24 cellular contexts compared by ENCODE assay signal in the genomic region with DNA sequence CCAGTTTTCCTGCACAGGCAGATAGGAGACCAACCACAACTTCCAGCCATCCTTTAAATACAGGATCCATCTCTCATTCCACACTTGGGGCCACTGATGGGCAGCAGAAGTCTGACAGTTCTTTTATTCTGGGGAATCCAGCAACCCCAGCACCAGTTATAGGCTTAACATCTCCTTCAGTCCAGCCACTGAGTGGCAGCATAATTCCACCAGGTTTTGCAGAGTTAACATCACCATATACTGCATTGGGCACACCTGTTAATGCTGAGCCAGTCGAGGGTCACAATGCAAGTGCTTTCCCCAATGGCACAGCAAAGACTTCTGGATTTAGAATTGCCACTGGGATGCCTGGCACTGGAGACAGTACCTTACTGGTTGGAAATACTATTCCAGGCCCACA. TPM values are rescaled to one million over a fixed set of nuclear protein-coding genes. Genes with fewer than 3 reads are reported as not detected.
DNase-seq lines count a peak whose midpoint lies in the region; FAIRE-seq and TF ChIP-seq lines count a peak whose summit lies in the region.
"Had no signal": no experiment of that assay in that cellular context is flagged by ENCODE, and none has a peak within 500 bp of the region (broad histone marks: within the 10 kb centered on the region; RNA-seq: fewer than 3 reads in every experiment).

No MANE protein-coding gene starts in this region.

- no peak for TF ChIP-seq CTCF in mammary epithelial cell (conservative IDR thresholded peaks at IDR 0.05 in 1 of 2, IDR thresholded peaks at IDR 0.05 in 1 of 2; ENCODE audit: extremely low read depth in 1 of 2, insufficient read depth in 1 of 2, low read depth in 1 of 2, low read length in 2 of 2)
- peak; percentile 71 for TF ChIP-seq CTCF in Loucy (conservative IDR thresholded peaks at IDR 0.05; ENCODE audit: low read length)
- peak in 2 of 3 experiments; percentile 30 to 40; a peak in 2 of 4 replicates for TF ChIP-seq CTCF in H1 (IDR thresholded peaks at IDR 0.05; ENCODE audit: control extremely low read depth in 1 of 3, insufficient read depth in 1 of 3, low read depth in 1 of 3, low read length in 3 of 3)
- TF ChIP-seq CTCF in transverse colon (IDR thresholded peaks at IDR 0.05): no peak

- 33% methylated on average over 1 of the region's 1 CpG for WGBS in mammary epithelial cell (ENCODE audit: low coverage, missing lambda C conversion rate)
- WGBS in H1 (ENCODE audit: extremely low coverage in 1 of 2, insufficient coverage in 1 of 2, insufficient read length in 1 of 2, insufficient replicate concordance in 2 of 2, low coverage in 1 of 2, low lambda C conversion rate in 2 of 2, missing lambda C conversion rate in 1 of 2), 2 experiments: 81% methylated on average over 1 of the region's 1 CpG; no CpG with 5 or more reads in 1 of the 2 experiments
- WGBS in transverse colon (ENCODE audit: low coverage in 1 of 2), 2 donors: 17% methylated on average over 1 of the region's 1 CpG; no CpG with 5 or more reads in 1 of the 2 donors

- DNase-seq in T47D (ENCODE audit: low read depth in 1 of 2, low spot score in 1 of 2) (peak; percentile 58 to 78), mammary epithelial cell (no peak), H1 (ENCODE audit: low read depth in 1 of 2, low spot score in 2 of 2) (no peak), NCI-H524 treated with DMSO at 0.1 percent for 48 hours (lab: John Stamatoyannopoulos, UW) (no peak), transverse colon (no peak)
- no peak for DNase-seq in stimulated activated CD4-positive, alpha-beta T cell treated with anti-CD3 and anti-CD28 coated beads, Interleukin-1b, Interleukin-23, amount 100 ng/mL, for 48 hours
- DNase-seq in activated T-cell treated with anti-CD3 and anti-CD28 coated beads, Interleukin-2, amount 50 U/mL, for 24 hours: no peak
- DNase-seq: CD8-positive, alpha-beta memory T cell; IMR-90; Karpas-422; MV-4-11; NCI-H187; NCI-H2227 treated with DMSO at 0.1 percent for 48 hours; NCI-H510A treated with DMSO at 0.1 percent for 48 hours; Right ventricle myocardium superior had no signal

- H3K36me3 Mint-ChIP-seq in activated T-cell treated with anti-CD3 and anti-CD28 coated beads, Interleukin-2, amount 50 U/mL, for 24 hours (ENCODE audit: low read depth): no peaks in the 10 kb centered on the region
- H3K36me3 Mint-ChIP-seq: CD8-positive, alpha-beta memory T cell had no signal

- H3K27me3 ChIP-seq in mammary epithelial cell (ENCODE audit: insufficient read depth, low read length): no peaks in the 10 kb centered on the region
- H3K27me3 ChIP-seq in Loucy (ENCODE audit: insufficient read depth, low read length, poor library complexity, severe bottlenecking): no peaks in the 10 kb centered on the region
- no peaks in the 10 kb centered on the region for H3K27me3 ChIP-seq in H1 (replicated peaks in 1 of 4; ENCODE audit: control insufficient read depth in 3 of 4, extremely low read depth in 1 of 4, insufficient read depth in 3 of 4, low read length in 3 of 4)
- H3K27me3 ChIP-seq in transverse colon: no peaks in the 10 kb centered on the region
- H3K27me3 ChIP-seq: BLaER1 had no signal

- no peak overlapping the region for H3K4me2 ChIP-seq in mammary epithelial cell (ENCODE audit: insufficient read depth, low read depth, low read length)
- no peak overlapping the region for H3K4me2 ChIP-seq in Loucy (ENCODE audit: low read depth, low read length, poor library complexity, severe bottlenecking)
- no peak overlapping the region for H3K4me2 ChIP-seq in H1 (ENCODE audit: insufficient read depth in 1 of 2, low read depth in 2 of 2, low read length in 2 of 2)
- H3K4me2 ChIP-seq: BLaER1 had no signal

- dilution Hi-C loops in mammary epithelial cell (cut with HindIII; ENCODE audit: low sequenced_read_pairs): no loop called here

- H4K5ac ChIP-seq in H1 (ENCODE audit: insufficient read length, low read depth, low read length): no peak overlapping the region

- H2AFZ ChIP-seq in mammary epithelial cell (ENCODE audit: low read depth, low read length): no peak overlapping the region
- no peak overlapping the region for H2AFZ ChIP-seq in Loucy (ENCODE audit: low read length)
- no peak overlapping the region for H2AFZ ChIP-seq in H1 (ENCODE audit: low read length)

- BruUV-seq in mammary epithelial cell (replicated peaks; lab: Mats Ljungman, UMichigan): no TSS peak

- H3K9me2 ChIP-seq in Loucy (replicated peaks; ENCODE audit: low read depth, low read length): no peaks in the 10 kb centered on the region

- H3K4me1 ChIP-seq in mammary epithelial cell (ENCODE audit: insufficient read depth, low read length) (no peaks in the 10 kb centered on the region), Loucy (ENCODE audit: insufficient read depth, low read length, poor library complexity, severe bottlenecking) (peaks cover 13% of the 10 kb centered on the region), H1 (replicated peaks in 1 of 4; ENCODE audit: control insufficient read depth in 3 of 4, insufficient read depth in 4 of 4, low read length in 3 of 4) (no peaks in the 10 kb centered on the region), transverse colon (no peaks in the 10 kb centered on the region)
- H3K4me1 ChIP-seq: BLaER1 had no signal

- H3K9me3 ChIP-seq in mammary epithelial cell (replicated peaks; ENCODE audit: insufficient read depth, low read length) (peaks cover 55% of the 10 kb centered on the region), Loucy (ENCODE audit: insufficient read depth, low read depth, low read length) (no peaks in the 10 kb centered on the region), H1 (ENCODE audit: insufficient read depth in 2 of 2, low read depth in 1 of 2, low read length in 1 of 2) (peaks cover 7 to 40% of the 10 kb centered on the region in 2 experiments; a peak in 2 of 4 replicates), transverse colon (no peaks in the 10 kb centered on the region)

- H3K27me3 Mint-ChIP-seq in activated T-cell treated with anti-CD3 and anti-CD28 coated beads, Interleukin-2, amount 50 U/mL, for 24 hours: no peaks in the 10 kb centered on the region

- TF ChIP-seq EP300 in H1 (IDR thresholded peaks at IDR 0.05; ENCODE audit: borderline replicate concordance in 1 of 2, low read depth in 2 of 2, low read length in 2 of 2) (no peak), transverse colon (IDR thresholded peaks at IDR 0.05; ENCODE audit: low read depth) (no peak)

- H2BK12ac ChIP-seq in H1 (ENCODE audit: low read depth, low read length): no peak overlapping the region

- H3K18ac ChIP-seq in H1 (ENCODE audit: extremely low read depth, low read length): no peak overlapping the region

- CTCF ChIA-PET in mammary epithelial cell (lab: Charles Lee; ENCODE audit: low non-redundant PET) (no interaction called here), H1 (lab: Charles Lee; ENCODE audit: partially characterized antibody) (no interaction called here)

- intact Hi-C loops in mammary epithelial cell (cut with micrococcal nuclease) (no loop called here), transverse colon (cut with DNase I; ENCODE audit: low total_unique reads) (no loop called here)

- POLR2A ChIA-PET in H1 (lab: Charles Lee; ENCODE audit: partially characterized antibody): no interaction called here

- H3K56ac ChIP-seq in H1 (replicated peaks; ENCODE audit: insufficient read length, low read depth, low read length): no peak overlapping the region

- H3K27ac ChIP-seq in mammary epithelial cell (ENCODE audit: insufficient read depth, low read depth, low read length) (no peak overlapping the region), H1 (ENCODE audit: low read depth, low read length) (no peak overlapping the region), transverse colon (no peak overlapping the region)
- H3K27ac ChIP-seq: BLaER1 had no signal

- H3K9ac ChIP-seq in mammary epithelial cell (ENCODE audit: insufficient read depth, low read length): no peak overlapping the region
- H3K9ac ChIP-seq in Loucy (ENCODE audit: low read depth, low read length, poor library complexity, severe bottlenecking): no peak overlapping the region
- H3K9ac ChIP-seq in H1 (replicated peaks in 1 of 4; ENCODE audit: extremely low read depth in 1 of 4, low read depth in 3 of 4, low read length in 3 of 4): no peak overlapping the region
- H3K9ac ChIP-seq: BLaER1 had no signal

- H4K91ac ChIP-seq in H1 (replicated peaks; ENCODE audit: insufficient read length, low read length): no peak overlapping the region

- H3K23ac ChIP-seq in H1 (ENCODE audit: insufficient read length): no peak overlapping the region

- H2AK5ac ChIP-seq in H1 (ENCODE audit: low read depth, low read length): no peak overlapping the region

- TF ChIP-seq POLR2A in H1 (IDR thresholded peaks at IDR 0.05; ENCODE audit: control extremely low read depth in 1 of 2, low read depth in 2 of 2, low read length in 2 of 2) (no peak), transverse colon (IDR thresholded peaks at IDR 0.05) (no peak)

- H2BK20ac ChIP-seq in H1 (ENCODE audit: low read length): no peak overlapping the region

- H4K20me1 ChIP-seq in mammary epithelial cell (ENCODE audit: insufficient read depth, low read length) (no peaks in the 10 kb centered on the region), Loucy (ENCODE audit: insufficient read depth, low read length, poor library complexity, severe bottlenecking) (no peaks in the 10 kb centered on the region), H1 (replicated peaks in 1 of 2; ENCODE audit: control insufficient read depth in 1 of 2, insufficient read depth in 2 of 2, low read length in 2 of 2) (no peaks in the 10 kb centered on the region)
- H4K20me1 ChIP-seq: BLaER1 had no signal

- H3K79me2 ChIP-seq in mammary epithelial cell (ENCODE audit: insufficient read depth, low read length) (no peaks in the 10 kb centered on the region), Loucy (ENCODE audit: insufficient read depth, low read length) (no peaks in the 10 kb centered on the region), H1 (ENCODE audit: control insufficient read depth in 1 of 2, insufficient read depth in 2 of 2, low read length in 2 of 2) (no peaks in the 10 kb centered on the region)

- H3K4ac ChIP-seq in H1 (replicated peaks; ENCODE audit: insufficient read length, low read depth, low read length): no peak overlapping the region

- FAIRE-seq in H1 (lab: Jason Lieb, UNC): no peak
- FAIRE-seq: D721Med, GM12892, GM18507, RCC 7860 had no signal

- no peak overlapping the region for H2BK120ac ChIP-seq in H1 (replicated peaks; ENCODE audit: low read depth, low read length)

- H2BK5ac ChIP-seq in H1 (ENCODE audit: low read depth, low read length): no peak overlapping the region

- H3K4me1 Mint-ChIP-seq in activated T-cell treated with anti-CD3 and anti-CD28 coated beads, Interleukin-2, amount 50 U/mL, for 24 hours (ENCODE audit: low read depth): no peaks in the 10 kb centered on the region
- H3K4me1 Mint-ChIP-seq: CD8-positive, alpha-beta memory T cell had no signal

- no peaks in the 10 kb centered on the region for H3K79me1 ChIP-seq in H1 (ENCODE audit: low read depth, low read length)

- H3K9me3 Mint-ChIP-seq in activated T-cell treated with anti-CD3 and anti-CD28 coated beads, Interleukin-2, amount 50 U/mL, for 24 hours: peaks cover 7% of the 10 kb centered on the region

- peaks cover 2% of the 10 kb centered on the region for H3K36me3 ChIP-seq in mammary epithelial cell (ENCODE audit: insufficient read depth, low read length)
- H3K36me3 ChIP-seq in Loucy (ENCODE audit: insufficient read depth, low read length): no peaks in the 10 kb centered on the region
- H3K36me3 ChIP-seq in H1 (ENCODE audit: control insufficient read depth in 2 of 4, insufficient read depth in 4 of 4, low read length in 3 of 4): no peaks in the 10 kb centered on the region
- no peaks in the 10 kb centered on the region for H3K36me3 ChIP-seq in transverse colon
- H3K36me3 ChIP-seq: BLaER1 had no signal

- H3K4me3 ChIP-seq in mammary epithelial cell (replicated peaks in 1 of 3; ENCODE audit: insufficient read depth in 1 of 3, low read depth in 2 of 3, low read length in 3 of 3) (no peak overlapping the region), Loucy (ENCODE audit: low read length, poor library complexity, severe bottlenecking) (no peak overlapping the region), H1 (ENCODE audit: extremely low read depth in 1 of 4, insufficient read depth in 2 of 4, low read depth in 3 of 4, low read length in 4 of 4) (no peak overlapping the region), transverse colon (no peak overlapping the region)
- H3K4me3 ChIP-seq: BLaER1 had no signal

- H3K23me2 ChIP-seq in H1 (ENCODE audit: low read depth, low read length): no peaks in the 10 kb centered on the region

- H3K14ac ChIP-seq in H1 (ENCODE audit: insufficient read length): no peak overlapping the region

- no peak overlapping the region for H4K8ac ChIP-seq in H1 (ENCODE audit: extremely low read depth, insufficient read depth, low read length)

- in situ Hi-C loops in T47D (cut with HindIII; ENCODE audit: low pct_unique_long_range_greater_than_20kb, low sequenced_read_pairs) (no loop called here), mammary epithelial cell (cut with MboI; ENCODE audit: low sequenced_read_pairs in 2 of 2) (no loop called here), transverse colon (cut with MboI; ENCODE audit: low pct_ligation_motif_present in 1 of 4, low pct_unique_long_range_greater_than_20kb in 1 of 4, low sequenced_read_pairs in 3 of 4) (no loop called here)

- no peak overlapping the region for H3K27ac Mint-ChIP-seq in activated T-cell treated with anti-CD3 and anti-CD28 coated beads, Interleukin-2, amount 50 U/mL, for 24 hours
- H3K27ac Mint-ChIP-seq: CD8-positive, alpha-beta memory T cell had no signal

- peak; percentile 67 to 78 for TF ChIP-seq RAD21 in H1 (IDR thresholded peaks at IDR 0.05 in 1 of 2, conservative IDR thresholded peaks at IDR 0.05 in 1 of 2; ENCODE audit: low read depth in 2 of 2, low read length in 2 of 2)

- no peak overlapping the region for H2BK15ac ChIP-seq in H1 (ENCODE audit: low read length)

- H3K4me3 Mint-ChIP-seq in activated T-cell treated with anti-CD3 and anti-CD28 coated beads, Interleukin-2, amount 50 U/mL, for 24 hours: no peak overlapping the region
- H3K4me3 Mint-ChIP-seq: CD8-positive, alpha-beta memory T cell had no signal

- no peaks in the 10 kb centered on the region for H3F3A ChIP-seq in Loucy (ENCODE audit: low read depth)

RNA-seq across cellular contexts. Expression of a gene that starts 2.9 kb away (rescaled TPM):
- total RNA-seq in mammary epithelial cell (not detected), transverse colon (under 1 TPM in 2 of 4 donors, not detected in 2; under 0.01 to 0.16 TPM)
- polyA plus RNA-seq in mammary epithelial cell (not detected), H1 (2011; rRNA removed) (0.06 and 0.08 TPM in 2 replicates)
- not detected for polyA minus RNA-seq in mammary epithelial cell
- 0.07 TPM in 1 of 2 replicates, not detected in the other for total RNA-seq in H1 (2021; fragmentation: NEBNext Ultra II Directional; extraction: Animal tissue kit (Norgen Biotek cat#: 25700))
- 0.09 TPM for polyA plus RNA-seq in H1 (2011; cell fraction: cytosol; rRNA removed)
- polyA plus RNA-seq in H1 (2011; cell fraction: nucleus; rRNA removed): 0.44 TPM
- 0.11 to 0.19 TPM (median 0.15 TPM) in 4 replicates for polyA plus RNA-seq in H1 (2012, experiment 1 of 2)
- not detected for polyA plus RNA-seq in H1 (2012, experiment 2 of 2)
- 0.06 TPM for polyA plus RNA-seq in H1 (2013, experiment 1 of 2)
- polyA plus RNA-seq in H1 (2013, experiment 2 of 2): 0.04 TPM
- 0.28 and 0.29 TPM in 2 replicates for polyA minus RNA-seq in H1 (2011; rRNA and poly(A)+ RNA removed)
- polyA minus RNA-seq in H1 (2011; cell fraction: cytosol; rRNA and poly(A)+ RNA removed): not detected
- 0.90 TPM for polyA minus RNA-seq in H1 (2011; cell fraction: nucleus; rRNA and poly(A)+ RNA removed)
- total RNA-seq: A172; CD8-positive, alpha-beta memory T cell; H4; HT1080; IMR-90; Right ventricle myocardium superior had no signal
- polyA plus RNA-seq: CD8-positive, alpha-beta memory T cell; IMR-90 had no signal

Comparison
In these comparisons a context has a peak if more than half of its experiments do, and no peak if none do; other contexts are left out.
1. DNase-seq: peak in T47D (2 of 2); none in mammary epithelial cell (single experiment), H1 (0 of 2), stimulated activated CD4-positive, alpha-beta T cell treated with anti-CD3 and anti-CD28 coated beads, Interleukin-1b, Interleukin-23, amount 100 ng/mL, for 48 hours (single experiment), NCI-H524 treated with DMSO at 0.1 percent for 48 hours (single experiment), transverse colon (single experiment) and activated T-cell treated with anti-CD3 and anti-CD28 coated beads, Interleukin-2, amount 50 U/mL, for 24 hours (single experiment).
2. CTCF ChIP-seq: peak in Loucy (single experiment) and H1 (2 of 3); none in mammary epithelial cell (0 of 2) and transverse colon (0 of 5).